28 cellular contexts compared by ENCODE assay signal in the genomic region with DNA sequence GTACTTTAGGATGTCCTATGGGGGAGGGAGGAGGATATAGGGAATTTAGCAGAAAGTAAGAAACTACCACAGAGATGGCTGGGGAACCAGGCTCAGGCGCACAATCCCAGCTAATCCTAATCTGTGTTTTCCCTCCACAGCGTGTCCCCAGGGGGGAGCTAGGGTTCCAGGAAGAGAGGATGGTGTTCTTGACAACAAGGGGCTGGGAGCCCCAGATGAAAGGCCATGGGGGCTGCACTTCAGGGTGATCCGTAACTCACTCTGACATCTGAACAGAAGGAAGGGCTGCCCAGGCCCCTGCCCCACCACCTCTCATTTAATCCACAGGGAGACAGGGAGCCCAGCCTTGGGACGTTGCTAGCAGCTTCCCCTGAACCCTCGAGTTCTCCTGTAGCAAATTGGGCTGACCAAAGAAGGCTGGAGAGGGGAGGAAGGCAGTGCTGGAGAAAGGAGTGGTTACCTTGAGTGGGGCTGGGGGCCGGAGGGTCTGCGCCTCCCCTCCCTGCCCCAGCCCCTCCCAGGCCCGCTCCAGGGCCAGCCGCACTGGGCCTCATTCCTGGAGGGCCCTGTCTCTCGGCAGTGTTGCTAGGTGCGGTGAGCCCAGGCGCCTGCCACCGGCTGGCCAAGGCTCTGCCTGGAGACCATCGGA.
DNase-seq lines count a peak whose midpoint lies in the region; ATAC-seq and TF ChIP-seq lines count a peak whose summit lies in the region.
"Had no signal": no experiment of that assay in that cellular context is flagged by ENCODE, and none has a peak within 500 bp of the region (broad histone marks: within the 10 kb centered on the region; RNA-seq: fewer than 3 reads in every experiment).

No MANE protein-coding gene starts in this region.

- 0 out of 4 replicates have a peak, but pooled peaks of 1 of the 2 experiments have one; percentile 15 for TF ChIP-seq CTCF in GM23338 (conservative IDR thresholded peaks at IDR 0.05; ENCODE audit: low read depth in 2 of 2)
- TF ChIP-seq CTCF in osteoblast (IDR thresholded peaks at IDR 0.05; ENCODE audit: extremely low read depth, low read depth, low read length), result no peak

- peak overlapping the region; percentile 96 for H3K27ac Mint-ChIP-seq in GM23338
- H3K27ac Mint-ChIP-seq: activated CD8-positive, alpha-beta memory T cell treated with anti-CD3 and anti-CD28 coated beads, Interleukin-2, amount 10 ng/mL, durations not matched to agents 7 days and 5 days; activated naive CD4-positive, alpha-beta T cell treated with anti-CD3 and anti-CD28 coated beads, Interleukin-2, amount 10 ng/mL, durations not matched to agents 7 days and 5 days; natural killer cell treated with Interleukin-12 subunit alpha and Interleukin-12 subunit beta and Interleukin-15 and Interleukin-18, amount 100 ng/mL, for 72 hours had no signal

- H2AFZ ChIP-seq in GM23338 (no peak overlapping the region), osteoblast (ENCODE audit: low read length) (no peak overlapping the region)

- H3K9me3 ChIP-seq in iPS-15b (ENCODE audit: control insufficient read depth, insufficient read depth, low read length), result no peaks in the 10 kb centered on the region
- no peaks in the 10 kb centered on the region for H3K9me3 ChIP-seq in osteoblast (ENCODE audit: low read depth, low read length)
- H3K9me3 ChIP-seq: A549, ascending aorta, left ventricle myocardium inferior, prostate gland, SK-N-SH, tibial nerve had no signal

- peaks cover 19% of the 10 kb centered on the region for H3K27me3 Mint-ChIP-seq in GM23338 (ENCODE audit: insufficient read depth, low read depth, poor library complexity)

- peak overlapping the region; percentile 66 for H3K9ac ChIP-seq in iPS-15b (ENCODE audit: low read depth, low read length)
- H3K9ac ChIP-seq: SK-N-SH had no signal

- no peaks in the 10 kb centered on the region for H4K20me1 ChIP-seq in GM23338 (replicated peaks; ENCODE audit: insufficient read depth)
- no peaks in the 10 kb centered on the region for H4K20me1 ChIP-seq in osteoblast (ENCODE audit: insufficient read depth, low read length)

- DNase-seq in GM23338 (ENCODE audit: low spot score) (no peak), osteoblast (ENCODE audit: insufficient read length, low spot score, missing footprints) (peak; percentile 36), SW 1271 (lab: John Stamatoyannopoulos, UW) (no peak), iPS-NIHi11 (ENCODE audit: low spot score) (no peak), activated gamma-delta T cell treated with Interleukin-2 at 50 U/mL for 16 hours (no peak)
- DNase-seq: activated CD4-positive, alpha-beta T cell treated with anti-CD3 and anti-CD28 coated beads, Interleukin-2, amount 50 U/mL, for 1 hour; activated CD8-positive, alpha-beta memory T cell treated with anti-CD3 and anti-CD28 coated beads, Interleukin-2, amount 10 ng/mL, durations not matched to agents 7 days and 5 days; activated naive CD4-positive, alpha-beta T cell treated with anti-CD3 and anti-CD28 coated beads, Interleukin-2, amount 10 ng/mL, durations not matched to agents 7 days and 5 days; central memory CD4-positive, alpha-beta T cell; dermis blood vessel endothelial cell; DMS79; left ventricle myocardium inferior; NCI-H1048; NCI-H187; NCI-H2171 treated with DMSO at 0.1 percent for 48 hours; stimulated activated naive CD8-positive, alpha-beta T cell treated with anti-CD3 and anti-CD28 coated beads, Interleukin-15, amount 100 ng/mL, for 72 hours had no signal

- peaks cover 53% of the 10 kb centered on the region for H3K79me2 ChIP-seq in GM23338 (replicated peaks; ENCODE audit: insufficient read depth)
- H3K79me2 ChIP-seq in osteoblast (ENCODE audit: insufficient read depth, low read length), result no peaks in the 10 kb centered on the region

- H3K36me3 ChIP-seq in GM23338 (ENCODE audit: insufficient read depth), result no peaks in the 10 kb centered on the region
- no peaks in the 10 kb centered on the region for H3K36me3 ChIP-seq in iPS-15b (ENCODE audit: control insufficient read depth, insufficient read depth, low read length)
- no peaks in the 10 kb centered on the region for H3K36me3 ChIP-seq in osteoblast (ENCODE audit: insufficient read depth, low read length)
- H3K36me3 ChIP-seq: ascending aorta, left ventricle myocardium inferior, prostate gland, tibial nerve had no signal

- H3K4me1 ChIP-seq in GM23338 (ENCODE audit: insufficient read depth), result peaks cover 75% of the 10 kb centered on the region
- H3K4me1 ChIP-seq in iPS-15b (ENCODE audit: control insufficient read depth, insufficient read depth, low read length), result peaks cover 37% of the 10 kb centered on the region
- H3K4me1 ChIP-seq in osteoblast (ENCODE audit: insufficient read depth, low read length), result no peaks in the 10 kb centered on the region
- H3K4me1 ChIP-seq: A549, ascending aorta, left ventricle myocardium inferior, prostate gland had no signal

- H3K4me2 ChIP-seq in GM23338 (peak overlapping the region; percentile 79), osteoblast (ENCODE audit: insufficient read depth, low read length) (no peak overlapping the region)
- H3K4me2 ChIP-seq: A549, SK-N-SH had no signal

- peak overlapping the region; percentile 51 for H3K4me3 Mint-ChIP-seq in GM23338
- H3K4me3 Mint-ChIP-seq: activated CD8-positive, alpha-beta memory T cell treated with anti-CD3 and anti-CD28 coated beads, Interleukin-2, amount 10 ng/mL, durations not matched to agents 7 days and 5 days; activated naive CD4-positive, alpha-beta T cell treated with anti-CD3 and anti-CD28 coated beads, Interleukin-2, amount 10 ng/mL, durations not matched to agents 7 days and 5 days; natural killer cell treated with Interleukin-12 subunit alpha and Interleukin-12 subunit beta and Interleukin-15 and Interleukin-18, amount 100 ng/mL, for 72 hours; stimulated activated naive CD8-positive, alpha-beta T cell treated with anti-CD3 and anti-CD28 coated beads, Interleukin-15, amount 100 ng/mL, for 72 hours had no signal

- H3K27ac ChIP-seq in GM23338 (ENCODE audit: low read depth) (peak overlapping the region; percentile 100), angular gyrus (ENCODE audit: low read depth, low read length) (peak overlapping the region; percentile 93), osteoblast (ENCODE audit: low read depth, low read length) (no peak overlapping the region)
- H3K27ac ChIP-seq: A549, ascending aorta, HL-60, left ventricle myocardium inferior, prostate gland, tibial nerve, VCaP had no signal

- H3K36me3 Mint-ChIP-seq in GM23338 (ENCODE audit: low read depth), result peaks cover 13% of the 10 kb centered on the region; the same call in 2 of the 3 replicates
- H3K36me3 Mint-ChIP-seq: activated CD8-positive, alpha-beta memory T cell treated with anti-CD3 and anti-CD28 coated beads, Interleukin-2, amount 10 ng/mL, durations not matched to agents 7 days and 5 days; activated naive CD4-positive, alpha-beta T cell treated with anti-CD3 and anti-CD28 coated beads, Interleukin-2, amount 10 ng/mL, durations not matched to agents 7 days and 5 days; natural killer cell treated with Interleukin-12 subunit alpha and Interleukin-12 subunit beta and Interleukin-15 and Interleukin-18, amount 100 ng/mL, for 72 hours had no signal

- H3K9me2 ChIP-seq in GM23338 (ENCODE audit: insufficient read depth), result peaks cover 19% of the 10 kb centered on the region; the same call in 1 of the 2 replicates
- H3K9me2 ChIP-seq: SK-N-SH had no signal

- H3K9me3 Mint-ChIP-seq in GM23338, result no peaks in the 10 kb centered on the region; the same call in 2 of the 3 replicates
- H3K9me3 Mint-ChIP-seq: activated naive CD4-positive, alpha-beta T cell treated with anti-CD3 and anti-CD28 coated beads, Interleukin-2, amount 10 ng/mL, durations not matched to agents 7 days and 5 days; natural killer cell treated with Interleukin-12 subunit alpha and Interleukin-12 subunit beta and Interleukin-15 and Interleukin-18, amount 100 ng/mL, for 72 hours; stimulated activated naive CD8-positive, alpha-beta T cell treated with anti-CD3 and anti-CD28 coated beads, Interleukin-15, amount 100 ng/mL, for 72 hours had no signal

- H3K4me1 Mint-ChIP-seq in GM23338, result peaks cover 77% of the 10 kb centered on the region
- H3K4me1 Mint-ChIP-seq: activated CD8-positive, alpha-beta memory T cell treated with anti-CD3 and anti-CD28 coated beads, Interleukin-2, amount 10 ng/mL, durations not matched to agents 7 days and 5 days; activated naive CD4-positive, alpha-beta T cell treated with anti-CD3 and anti-CD28 coated beads, Interleukin-2, amount 10 ng/mL, durations not matched to agents 7 days and 5 days; stimulated activated naive CD8-positive, alpha-beta T cell treated with anti-CD3 and anti-CD28 coated beads, Interleukin-15, amount 100 ng/mL, for 72 hours had no signal

- peaks cover 30% of the 10 kb centered on the region; the same call in 1 of the 2 replicates for H3F3A ChIP-seq in GM23338 (replicated peaks; ENCODE audit: low read depth)

- H3K27me3 ChIP-seq in GM23338 (ENCODE audit: insufficient read depth) (no peaks in the 10 kb centered on the region), iPS-15b (ENCODE audit: control insufficient read depth, insufficient read depth, low read length) (peaks cover 21% of the 10 kb centered on the region), osteoblast (ENCODE audit: insufficient read depth, low read length) (peaks cover 85% of the 10 kb centered on the region)
- H3K27me3 ChIP-seq: ascending aorta had no signal

- H3K4me3 ChIP-seq in GM23338 (peak overlapping the region; percentile 56), iPS-15b (ENCODE audit: low read depth, low read length) (peak overlapping the region; percentile 45), osteoblast (ENCODE audit: insufficient read depth, low read length) (no peak overlapping the region)
- H3K4me3 ChIP-seq: A549, ascending aorta, GM12878, left ventricle myocardium inferior, prostate gland, tibial nerve had no signal

- ATAC-seq in GM23338, result no peak
- ATAC-seq in HG02623 (IDR thresholded peaks at IDR 0.05; ENCODE audit: unreplicated experiment), result no peak
- ATAC-seq: A549; activated CD8-positive, alpha-beta memory T cell treated with anti-CD3 and anti-CD28 coated beads, Interleukin-2, amount 10 ng/mL, durations not matched to agents 7 days and 5 days; GM12878; natural killer cell treated with Interleukin-12 subunit alpha and Interleukin-12 subunit beta and Interleukin-15 and Interleukin-18, amount 100 ng/mL, for 72 hours; stimulated activated naive CD8-positive, alpha-beta T cell treated with anti-CD3 and anti-CD28 coated beads, Interleukin-15, amount 100 ng/mL, for 72 hours had no signal

TF ChIP-seq in GM23338, 12 proteins besides CTCF, POLR2A, EP300 and RAD21 (continues in another document):
- no peak for TF ChIP-seq STAT1 (IDR thresholded peaks at IDR 0.05; ENCODE audit: unreplicated experiment)
- TF ChIP-seq POLR2AphosphoS5 (IDR thresholded peaks at IDR 0.05; ENCODE audit: low read depth), result no peak
- TF ChIP-seq ZNF331 (CRISPR knock-in tag; IDR thresholded peaks at IDR 0.05; ENCODE audit: low read depth), result no peak
